Comparison of ENCODE assay signal across 8 cellular contexts in genomic region chr4:146333187-146333894, GRCh38.
DNase-seq lines count a peak whose midpoint lies in the region; ATAC-seq, FAIRE-seq and TF ChIP-seq lines count a peak whose summit lies in the region.

No MANE protein-coding gene starts in this region.

- H3K4me1 ChIP-seq in fibroblast of lung (ENCODE audit: control insufficient read depth, extremely low read depth, insufficient read depth, low read length) (peaks cover 15% of the 10 kb centered on the region), ascending aorta (peaks cover 0 to 5% of the 10 kb centered on the region in 2 donors)

- no peaks in the 10 kb centered on the region for H3K9me3 Mint-ChIP-seq in activated CD8-positive, alpha-beta memory T cell treated with anti-CD3 and anti-CD28 coated beads, Interleukin-2, amount 10 ng/mL, durations not matched to agents 7 days and 5 days (ENCODE audit: low read depth)

- no peak overlapping the region for H3K27ac Mint-ChIP-seq in activated CD8-positive, alpha-beta memory T cell treated with anti-CD3 and anti-CD28 coated beads, Interleukin-2, amount 10 ng/mL, durations not matched to agents 7 days and 5 days

- no peaks in the 10 kb centered on the region for H3K27me3 Mint-ChIP-seq in activated CD8-positive, alpha-beta memory T cell treated with anti-CD3 and anti-CD28 coated beads, Interleukin-2, amount 10 ng/mL, durations not matched to agents 7 days and 5 days

- CTCF ChIA-PET in activated CD8-positive, alpha-beta memory T cell treated with anti-CD3 and anti-CD28 coated beads, Interleukin-2, amount 10 ng/mL, durations not matched to agents 7 days and 5 days (lab: Charles Lee): no interaction called here

- no peaks in the 10 kb centered on the region for H3K36me3 ChIP-seq in fibroblast of lung (ENCODE audit: control insufficient read depth, insufficient read depth, low read length)
- no peaks in the 10 kb centered on the region for H3K36me3 ChIP-seq in ascending aorta

- peak; percentile 42 for DNase-seq in activated CD8-positive, alpha-beta memory T cell treated with anti-CD3 and anti-CD28 coated beads, Interleukin-2, amount 10 ng/mL, durations not matched to agents 7 days and 5 days
- no peak for DNase-seq in activated CD8-positive, alpha-beta memory T cell treated with anti-CD3 and anti-CD28 coated beads, Interleukin-2, amount 50 U/mL, for 48 hours
- peak; percentile 52 for DNase-seq in NOMO-1 treated with dmso at 0.1 percent for 144 hours (lab: John Stamatoyannopoulos, UW; ENCODE audit: unreplicated experiment)
- DNase-seq in fibroblast of lung (ENCODE audit: low read depth in 2 of 2): peak; percentile 68 to 92
- no peak for DNase-seq in T-helper 9 cell
- no peak for DNase-seq in ascending aorta (ENCODE audit: low spot score in 2 of 2)
- no peak for DNase-seq in HTR-8/SVneo (ENCODE audit: insufficient read length, low spot score)

- H3K9me3 ChIP-seq in fibroblast of lung (ENCODE audit: control insufficient read depth, insufficient read depth, low read depth, low read length): no peaks in the 10 kb centered on the region
- H3K9me3 ChIP-seq in ascending aorta: no peaks in the 10 kb centered on the region

- no peaks in the 10 kb centered on the region for H3K27me3 ChIP-seq in fibroblast of lung (ENCODE audit: control insufficient read depth, insufficient read depth, low read length)
- H3K27me3 ChIP-seq in ascending aorta: no peaks in the 10 kb centered on the region

- TF ChIP-seq CTCF in fibroblast of lung (conservative IDR thresholded peaks at IDR 0.05 in 1 of 2, IDR thresholded peaks at IDR 0.05 in 1 of 2; ENCODE audit: low read depth in 1 of 2, low read length in 2 of 2): no peak
- TF ChIP-seq CTCF in ascending aorta (IDR thresholded peaks at IDR 0.05): no peak

- H3K36me3 Mint-ChIP-seq in activated CD8-positive, alpha-beta memory T cell treated with anti-CD3 and anti-CD28 coated beads, Interleukin-2, amount 10 ng/mL, durations not matched to agents 7 days and 5 days: no peaks in the 10 kb centered on the region

- H2AFZ ChIP-seq in fibroblast of lung (ENCODE audit: low read length): no peak overlapping the region

- no peak for FAIRE-seq in HTR-8/SVneo (lab: Jason Lieb, UNC)

- intact Hi-C loops in ascending aorta (cut with DNase I): no loop called here

- H3K27ac ChIP-seq in fibroblast of lung (ENCODE audit: insufficient read depth, low read length) (peak overlapping the region; percentile 13), ascending aorta (no peak overlapping the region)

- no peaks in the 10 kb centered on the region for H3K4me1 Mint-ChIP-seq in activated CD8-positive, alpha-beta memory T cell treated with anti-CD3 and anti-CD28 coated beads, Interleukin-2, amount 10 ng/mL, durations not matched to agents 7 days and 5 days

- no peak overlapping the region for H3K9ac ChIP-seq in fibroblast of lung (ENCODE audit: insufficient read depth, low read length)

- peak overlapping the region; percentile 70 for H3K4me2 ChIP-seq in fibroblast of lung (ENCODE audit: extremely low read depth, insufficient read depth, low read length)

- H4K20me1 ChIP-seq in fibroblast of lung (ENCODE audit: control insufficient read depth, extremely low read depth, insufficient read depth, low read length): no peaks in the 10 kb centered on the region

- ATAC-seq in activated CD8-positive, alpha-beta memory T cell treated with anti-CD3 and anti-CD28 coated beads, Interleukin-2, amount 10 ng/mL, durations not matched to agents 7 days and 5 days: peak; percentile 95
- ATAC-seq in HG02763 (IDR thresholded peaks at IDR 0.05; ENCODE audit: unreplicated experiment): peak; percentile 81

- no peak overlapping the region for H3K4me3 Mint-ChIP-seq in activated CD8-positive, alpha-beta memory T cell treated with anti-CD3 and anti-CD28 coated beads, Interleukin-2, amount 10 ng/mL, durations not matched to agents 7 days and 5 days

- H3K4me3 ChIP-seq in fibroblast of lung (replicated peaks in 1 of 4; ENCODE audit: control extremely low read depth in 1 of 4, insufficient read depth in 1 of 4, low read depth in 3 of 4, low read length in 4 of 4): peak overlapping the region in 2 of 4 experiments; percentile 43 to 51
- no peak overlapping the region for H3K4me3 ChIP-seq in ascending aorta

- H3K79me2 ChIP-seq in fibroblast of lung (ENCODE audit: control insufficient read depth, insufficient read depth, low read length): no peaks in the 10 kb centered on the region

Comparison
In these comparisons a context has a peak if more than half of its experiments do, and no peak if none do; other contexts are left out.
1. DNase-seq: peak in activated CD8-positive, alpha-beta memory T cell treated with anti-CD3 and anti-CD28 coated beads, Interleukin-2, amount 10 ng/mL, durations not matched to agents 7 days and 5 days (single experiment), NOMO-1 treated with dmso at 0.1 percent for 144 hours (single experiment) and fibroblast of lung (2 of 2); none in activated CD8-positive, alpha-beta memory T cell treated with anti-CD3 and anti-CD28 coated beads, Interleukin-2, amount 50 U/mL, for 48 hours (single experiment), T-helper 9 cell (single experiment), ascending aorta (0 of 2) and HTR-8/SVneo (single experiment).